ENCODE assay signal across 8 cellular contexts in the genomic region with DNA sequence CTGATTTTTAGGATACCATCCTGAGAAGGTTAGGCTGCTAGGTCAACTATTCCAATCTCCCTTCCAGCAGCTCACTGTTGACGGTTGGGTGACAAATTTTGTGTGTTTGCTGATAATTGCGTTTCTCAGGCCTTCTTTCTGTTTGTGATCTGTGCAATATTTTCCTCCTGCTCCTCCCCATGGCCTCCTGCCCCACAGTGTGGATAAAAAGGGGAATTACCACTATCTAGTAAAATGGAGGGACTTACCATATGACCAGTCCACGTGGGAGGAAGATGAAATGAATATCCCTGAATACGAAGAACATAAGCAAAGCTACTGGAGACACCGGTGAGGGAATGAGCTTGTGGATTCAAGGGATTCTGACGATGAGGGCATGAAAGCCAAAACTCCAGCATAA. TPM values are rescaled to one million over a fixed set of nuclear protein-coding genes. Genes with fewer than 3 reads are reported as not detected.
DNase-seq lines count a peak whose midpoint lies in the region; ATAC-seq, FAIRE-seq and TF ChIP-seq lines count a peak whose summit lies in the region.

No MANE protein-coding gene starts in this region.

- H3K4me3 ChIP-seq in pancreas, result no peak overlapping the region

- H3K9me3 ChIP-seq in pancreas, result no peaks in the 10 kb centered on the region

- ATAC-seq in SK-N-SH treated with all-trans-retinoic acid at 6 μM for 48 hours, result peak; percentile 90
- peak; percentile 75 to 92 (median 90) for ATAC-seq in pancreas
- no peak for ATAC-seq in GM21619 (IDR thresholded peaks at IDR 0.05; ENCODE audit: unreplicated experiment)
- no peak for ATAC-seq in HG03045 (IDR thresholded peaks at IDR 0.05; ENCODE audit: unreplicated experiment)

- 33 to 34% methylated on average over 6 of the region's 6 CpGs for WGBS in pancreas, 2 donors

- no peaks in the 10 kb centered on the region for H3K27me3 ChIP-seq in pancreas

- peaks cover 13 to 47% (median 29%) of the 10 kb centered on the region in 3 donors for H3K36me3 ChIP-seq in pancreas

- intact Hi-C loops in pancreas (cut with DNase I), result no loop called here

- peaks cover 0 to 4% (median 0%) of the 10 kb centered on the region in 3 donors for H3K4me1 ChIP-seq in pancreas

- TF ChIP-seq CTCF in pancreas (IDR thresholded peaks at IDR 0.05), result peak in 3 of 4 donors; percentile 7 to 18 (median 18)

- FAIRE-seq in pancreas (lab: Jason Lieb, UNC), result no peak

- peak; percentile 38 for DNase-seq in activated CD8-positive, alpha-beta memory T cell treated with anti-CD3 and anti-CD28 coated beads, Interleukin-2, amount 50 U/mL, for 48 hours
- no peak for DNase-seq in activated CD8-positive, alpha-beta memory T cell treated with anti-CD3 and anti-CD28 coated beads for 24 hours
- DNase-seq in fibroblast of gingiva (ENCODE audit: low read depth) (peak; percentile 74), pancreas (no peak), NCI-H2196 (lab: John Stamatoyannopoulos, UW; ENCODE audit: unreplicated experiment) (no peak)

- H3K27ac ChIP-seq in pancreas, result no peak overlapping the region

TF ChIP-seq in SK-N-SH treated with all-trans-retinoic acid at 6 μM for 48 hours, 23 proteins besides CTCF, POLR2A, EP300 and RAD21:
- TF ChIP-seq PPARA (CRISPR knock-in tag; IDR thresholded peaks at IDR 0.05; ENCODE audit: borderline replicate concordance) (no peak), ZNF565 (CRISPR knock-in tag; conservative IDR thresholded peaks at IDR 0.05; ENCODE audit: low read depth) (no peak)

RNA-seq across cellular contexts. Expression of a gene that starts 9.2 kb away (rescaled TPM):
- total RNA-seq in pancreas, result 100 to 1,000 TPM in 1 of 6 donors, 10 to 100 TPM in 5; 35.9 to 101 (median 43.1) TPM
- polyA plus RNA-seq in pancreas, result 100 to 1,000 TPM; 117 to 143 TPM

RNA-seq across cellular contexts. Expression of a gene that starts 18.3 kb away (rescaled TPM):
- total RNA-seq in pancreas, result 1 to 10 TPM; 1.2 to 2.8 (median 2.0) TPM
- 1 to 10 TPM; 1.6 to 3.0 TPM for polyA plus RNA-seq in pancreas

RNA-seq across cellular contexts. Expression of a gene that starts 31.9 kb away (rescaled TPM):
- 1 to 10 TPM in 3 of 6 donors, under 1 TPM in 3; 0.51 to 1.6 (median 0.98) TPM for total RNA-seq in pancreas
- polyA plus RNA-seq in pancreas, result 1 to 10 TPM; 4.7 to 8.1 TPM

RNA-seq across cellular contexts. Expression of a gene that starts 34.0 kb away (rescaled TPM):
- total RNA-seq in pancreas, result 10 to 100 TPM; 27.3 to 67.1 (median 39.2) TPM
- 10 to 100 TPM; 56.0 to 66.0 TPM for polyA plus RNA-seq in pancreas

RNA-seq across cellular contexts. Expression of a gene that starts 34.2 kb away (rescaled TPM):
- 10 to 100 TPM in 2 of 6 donors, 1 to 10 TPM in 4; 5.8 to 17.9 (median 8.5) TPM for total RNA-seq in pancreas
- polyA plus RNA-seq in pancreas, result 10 to 100 TPM; 30.8 to 46.1 TPM

Comparison
In these comparisons a context has a peak if more than half of its experiments do, and no peak if none do; other contexts are left out.
1. DNase-seq: peak in activated CD8-positive, alpha-beta memory T cell treated with anti-CD3 and anti-CD28 coated beads, Interleukin-2, amount 50 U/mL, for 48 hours (single experiment) and fibroblast of gingiva (single experiment); none in activated CD8-positive, alpha-beta memory T cell treated with anti-CD3 and anti-CD28 coated beads for 24 hours (single experiment), pancreas (0 of 6) and NCI-H2196 (single experiment).
2. ATAC-seq: peak in SK-N-SH treated with all-trans-retinoic acid at 6 μM for 48 hours (single experiment) and pancreas (4 of 4); none in GM21619 (single experiment) and HG03045 (single experiment).